8 cellular contexts compared by ENCODE assay signal in genomic region chr9:132878695-132879064, GRCh38. TPM values are rescaled to one million over a fixed set of nuclear protein-coding genes. Genes with fewer than 3 reads are reported as not detected.
DNase-seq lines count a peak whose midpoint lies in the region; ATAC-seq and TF ChIP-seq lines count a peak whose summit lies in the region.

SPACA9 (plus strand) TSS chr9:132878898; CDS start chr9:132883948, 5,050 bp downstream.

- peak within 1 kb of the TSS; percentile 83 for H3K4me3 ChIP-seq in NB4 (ENCODE audit: low read depth, low read length)
- peak within 1 kb of the TSS; percentile 78 to 91 (median 82) for H3K4me3 ChIP-seq in esophagus squamous epithelium

- peaks cover 6 to 33% (median 13%) of the 10 kb centered on the region in 3 donors for H3K4me1 ChIP-seq in esophagus squamous epithelium

- H3K27me3 ChIP-seq in esophagus squamous epithelium, result no peaks in the 10 kb centered on the region

- no peaks in the 10 kb centered on the region for H3K9me3 ChIP-seq in esophagus squamous epithelium

- intact Hi-C loops in esophagus squamous epithelium (cut with DNase I), result no loop called here

- DNase-seq in Daoy (ENCODE audit: low read depth) (peak; percentile 71), NB4 (ENCODE audit: low read depth) (peak; percentile 73), esophagus squamous epithelium (lab: John Stamatoyannopoulos, UW) (no peak), myocyte (ENCODE audit: low read depth) (peak; percentile 51), inferior parietal cortex (ENCODE audit: extremely low spot score) (no peak)
- DNase-seq in activated T-cell treated with anti-CD3 and anti-CD28 coated beads, Interleukin-2, amount 50 U/mL, for 1 hour, result peak; percentile 32

- H3K27ac ChIP-seq in esophagus squamous epithelium (peak within 1 kb of the TSS; percentile 89 to 97 (median 93)), temporal lobe (ENCODE audit: low read depth, low read length) (peak within 1 kb of the TSS; percentile 61)

- ATAC-seq in GM19035 (IDR thresholded peaks at IDR 0.05; ENCODE audit: unreplicated experiment), result no peak

- no peak for TF ChIP-seq POLR2A in NB4 (IDR thresholded peaks at IDR 0.05; ENCODE audit: extremely low read depth, insufficient read length)
- TF ChIP-seq POLR2A in esophagus squamous epithelium (IDR thresholded peaks at IDR 0.05), result peak in 1 of 4 donors; percentile 12

- H3K36me3 ChIP-seq in esophagus squamous epithelium, result no peaks in the 10 kb centered on the region

- TF ChIP-seq CTCF in NB4 (IDR thresholded peaks at IDR 0.05; ENCODE audit: low read depth, low read length), result no peak
- no peak for TF ChIP-seq CTCF in esophagus squamous epithelium (IDR thresholded peaks at IDR 0.05)

- WGBS in esophagus squamous epithelium, 2 donors, result 6 to 15% methylated on average over 3 to 6 of the region's 28 CpGs

RNA-seq across cellular contexts. Expression of gene SPACA9, which starts in this region (rescaled TPM):
- 1.4 and 3.8 TPM in 2 replicates for total RNA-seq in Daoy (2014; rRNA removed; shearing (Covaris generic))
- 1 to 10 TPM; 2.0 to 6.2 (median 3.9) TPM for total RNA-seq in esophagus squamous epithelium
- total RNA-seq in myocyte, result 1.7 and 3.5 TPM in 2 replicates
- 11.9 TPM for polyA plus RNA-seq in myocyte (2012)
- total RNA-seq in temporal lobe, result 2.5 TPM

Comparison
In these comparisons a context has a peak if more than half of its experiments do, and no peak if none do; other contexts are left out.
1. DNase-seq: peak in Daoy (single experiment), NB4 (single experiment), activated T-cell treated with anti-CD3 and anti-CD28 coated beads, Interleukin-2, amount 50 U/mL, for 1 hour (single experiment) and myocyte (single experiment); none in esophagus squamous epithelium (single experiment) and inferior parietal cortex (single experiment).